In genomic region chr18:6729247-6730091, GRCh38 we compare ENCODE assay signal across 9 cellular contexts. TPM values are rescaled to one million over a fixed set of nuclear protein-coding genes. Genes with fewer than 3 reads are reported as not detected.
DNase-seq lines count a peak whose midpoint lies in the region; ATAC-seq, FAIRE-seq and TF ChIP-seq lines count a peak whose summit lies in the region.
"Had no signal": no experiment of that assay in that cellular context is flagged by ENCODE, and none has a peak within 500 bp of the region (broad histone marks: within the 10 kb centered on the region; RNA-seq: fewer than 3 reads in every experiment).

Gene ARHGAP28, plus strand, starts transcription at chr18:6729716. Its CDS starts 106 bp downstream, at chr18:6729822.

- CTCF ChIA-PET in activated CD4-positive, alpha-beta memory T cell treated with anti-CD3 and anti-CD28 coated beads for 36 hours (lab: Charles Lee) = no interaction called here
- CTCF ChIA-PET in CD8-positive, alpha-beta memory T cell (lab: Charles Lee) = no interaction called here

- POLR2A ChIA-PET in activated CD4-positive, alpha-beta memory T cell treated with anti-CD3 and anti-CD28 coated beads for 36 hours (lab: Charles Lee) = no interaction called here
- POLR2A ChIA-PET in CD8-positive, alpha-beta memory T cell (lab: Charles Lee) = no interaction called here

- TF ChIP-seq CTCF in GM23338 (conservative IDR thresholded peaks at IDR 0.05; ENCODE audit: low read depth in 2 of 2) = peak; percentile 36 to 46

- peak within 1 kb of the TSS; percentile 77; the same call in 1 of the 2 replicates for H2AFZ ChIP-seq in GM23338

- no peaks in the 10 kb centered on the region for H4K20me1 ChIP-seq in GM23338 (replicated peaks; ENCODE audit: insufficient read depth)

- H3K4me2 ChIP-seq in GM23338 = peak within 1 kb of the TSS; percentile 68

- H3K9me3 Mint-ChIP-seq in GM23338 = no peaks in the 10 kb centered on the region
- no peaks in the 10 kb centered on the region for H3K9me3 Mint-ChIP-seq in activated CD4-positive, alpha-beta memory T cell treated with anti-CD3 and anti-CD28 coated beads for 36 hours
- H3K9me3 Mint-ChIP-seq in CD8-positive, alpha-beta memory T cell = peaks cover 3 to 16% (median 8%) of the 10 kb centered on the region in 5 donors

- H3K79me2 ChIP-seq in GM23338 (replicated peaks; ENCODE audit: insufficient read depth) = no peaks in the 10 kb centered on the region

- peak within 1 kb of the TSS; percentile 99 for H3K4me3 Mint-ChIP-seq in GM23338
- peak within 1 kb of the TSS; percentile 43 for H3K4me3 Mint-ChIP-seq in activated CD4-positive, alpha-beta memory T cell treated with anti-CD3 and anti-CD28 coated beads for 36 hours
- peak within 1 kb of the TSS in 3 of 7 donors; percentile 53 to 76 (median 62) for H3K4me3 Mint-ChIP-seq in CD8-positive, alpha-beta memory T cell

- intact Hi-C loops in activated CD4-positive, alpha-beta memory T cell treated with anti-CD3 and anti-CD28 coated beads for 36 hours (cut with micrococcal nuclease) = no loop called here

- peaks cover 52% of the 10 kb centered on the region for H3K4me1 Mint-ChIP-seq in GM23338
- peaks cover 5% of the 10 kb centered on the region for H3K4me1 Mint-ChIP-seq in activated CD4-positive, alpha-beta memory T cell treated with anti-CD3 and anti-CD28 coated beads for 36 hours (ENCODE audit: low read depth)
- H3K4me1 Mint-ChIP-seq in CD8-positive, alpha-beta memory T cell = peaks cover 0 to 6% (median 2%) of the 10 kb centered on the region in 3 donors

- H3K27ac ChIP-seq in GM23338 (ENCODE audit: low read depth) = peak within 1 kb of the TSS; percentile 96
- H3K27ac ChIP-seq in CD8-positive, alpha-beta memory T cell (ENCODE audit: low read depth, low read length) = no peak within 1 kb of the TSS

- DNase-seq in EH (ENCODE audit: low read depth) (peak; percentile 86), GM23338 (ENCODE audit: low spot score) (peak; percentile 86), NCI-H146 (lab: John Stamatoyannopoulos, UW) (peak; percentile 68), fibroblast of the conjunctiva (ENCODE audit: low read depth) (peak; percentile 77), myocyte (ENCODE audit: low read depth) (peak; percentile 95), urothelium cell line (ENCODE audit: low spot score) (peak; percentile 99)
- peak; percentile 9 for DNase-seq in activated CD4-positive, alpha-beta memory T cell treated with anti-CD3 and anti-CD28 coated beads for 36 hours
- DNase-seq in CD8-positive, alpha-beta memory T cell = no peak

- no peaks in the 10 kb centered on the region for H3K9me2 ChIP-seq in GM23338 (ENCODE audit: insufficient read depth)

- FAIRE-seq in urothelium cell line (lab: Jason Lieb, UNC) = peak; percentile 99

- H3K4me3 ChIP-seq in GM23338 = peak within 1 kb of the TSS; percentile 51
- H3K4me3 ChIP-seq in CD8-positive, alpha-beta memory T cell (ENCODE audit: low read length) = no peak within 1 kb of the TSS

- peak within 1 kb of the TSS; percentile 99 for H3K27ac Mint-ChIP-seq in GM23338
- no peak within 1 kb of the TSS for H3K27ac Mint-ChIP-seq in activated CD4-positive, alpha-beta memory T cell treated with anti-CD3 and anti-CD28 coated beads for 36 hours
- H3K27ac Mint-ChIP-seq in CD8-positive, alpha-beta memory T cell = no peak within 1 kb of the TSS

- ATAC-seq in GM23338 = peak; percentile 90

- H3F3A ChIP-seq in GM23338 (replicated peaks; ENCODE audit: low read depth) = no peaks in the 10 kb centered on the region

- H3K27me3 Mint-ChIP-seq in GM23338 (ENCODE audit: insufficient read depth, low read depth, poor library complexity) = peaks cover 7% of the 10 kb centered on the region
- peaks cover 10% of the 10 kb centered on the region for H3K27me3 Mint-ChIP-seq in activated CD4-positive, alpha-beta memory T cell treated with anti-CD3 and anti-CD28 coated beads for 36 hours
- peaks cover 7 to 9% of the 10 kb centered on the region in 2 donors for H3K27me3 Mint-ChIP-seq in CD8-positive, alpha-beta memory T cell

- H3K9me3 ChIP-seq in CD8-positive, alpha-beta memory T cell (ENCODE audit: low read length) = no peaks in the 10 kb centered on the region

- H3K36me3 Mint-ChIP-seq in GM23338 (ENCODE audit: low read depth) = no peaks in the 10 kb centered on the region
- no peaks in the 10 kb centered on the region for H3K36me3 Mint-ChIP-seq in activated CD4-positive, alpha-beta memory T cell treated with anti-CD3 and anti-CD28 coated beads for 36 hours
- H3K36me3 Mint-ChIP-seq in CD8-positive, alpha-beta memory T cell = no peaks in the 10 kb centered on the region

- H3K27me3 ChIP-seq in GM23338 (ENCODE audit: insufficient read depth) = peaks cover 6% of the 10 kb centered on the region; the same call in 1 of the 2 replicates
- H3K27me3 ChIP-seq in CD8-positive, alpha-beta memory T cell (ENCODE audit: insufficient read depth, low read length, poor library complexity, severe bottlenecking) = no peaks in the 10 kb centered on the region

- H3K36me3 ChIP-seq in GM23338 (ENCODE audit: insufficient read depth) = no peaks in the 10 kb centered on the region
- no peaks in the 10 kb centered on the region for H3K36me3 ChIP-seq in CD8-positive, alpha-beta memory T cell (ENCODE audit: insufficient read depth, low read length)

- peaks cover 36% of the 10 kb centered on the region for H3K4me1 ChIP-seq in GM23338 (ENCODE audit: insufficient read depth)
- H3K4me1 ChIP-seq in CD8-positive, alpha-beta memory T cell (ENCODE audit: insufficient read depth, low read length) = no peaks in the 10 kb centered on the region

TF ChIP-seq in GM23338, 12 proteins besides CTCF, POLR2A, EP300 and RAD21:
- TF ChIP-seq EZH2 (IDR thresholded peaks at IDR 0.05; ENCODE audit: low read depth, unreplicated experiment) (no peak), ZNF331 (CRISPR knock-in tag; IDR thresholded peaks at IDR 0.05; ENCODE audit: low read depth) (no peak), ETS1 (IDR thresholded peaks at IDR 0.05) (no peak), ZNF114 (CRISPR knock-in tag; IDR thresholded peaks at IDR 0.05) (no peak), CREB1 (CRISPR knock-in tag; IDR thresholded peaks at IDR 0.05; ENCODE audit: low read depth) (peak; percentile 71; the same call in 1 of the 2 replicates)
- TF ChIP-seq, protein P1, sequence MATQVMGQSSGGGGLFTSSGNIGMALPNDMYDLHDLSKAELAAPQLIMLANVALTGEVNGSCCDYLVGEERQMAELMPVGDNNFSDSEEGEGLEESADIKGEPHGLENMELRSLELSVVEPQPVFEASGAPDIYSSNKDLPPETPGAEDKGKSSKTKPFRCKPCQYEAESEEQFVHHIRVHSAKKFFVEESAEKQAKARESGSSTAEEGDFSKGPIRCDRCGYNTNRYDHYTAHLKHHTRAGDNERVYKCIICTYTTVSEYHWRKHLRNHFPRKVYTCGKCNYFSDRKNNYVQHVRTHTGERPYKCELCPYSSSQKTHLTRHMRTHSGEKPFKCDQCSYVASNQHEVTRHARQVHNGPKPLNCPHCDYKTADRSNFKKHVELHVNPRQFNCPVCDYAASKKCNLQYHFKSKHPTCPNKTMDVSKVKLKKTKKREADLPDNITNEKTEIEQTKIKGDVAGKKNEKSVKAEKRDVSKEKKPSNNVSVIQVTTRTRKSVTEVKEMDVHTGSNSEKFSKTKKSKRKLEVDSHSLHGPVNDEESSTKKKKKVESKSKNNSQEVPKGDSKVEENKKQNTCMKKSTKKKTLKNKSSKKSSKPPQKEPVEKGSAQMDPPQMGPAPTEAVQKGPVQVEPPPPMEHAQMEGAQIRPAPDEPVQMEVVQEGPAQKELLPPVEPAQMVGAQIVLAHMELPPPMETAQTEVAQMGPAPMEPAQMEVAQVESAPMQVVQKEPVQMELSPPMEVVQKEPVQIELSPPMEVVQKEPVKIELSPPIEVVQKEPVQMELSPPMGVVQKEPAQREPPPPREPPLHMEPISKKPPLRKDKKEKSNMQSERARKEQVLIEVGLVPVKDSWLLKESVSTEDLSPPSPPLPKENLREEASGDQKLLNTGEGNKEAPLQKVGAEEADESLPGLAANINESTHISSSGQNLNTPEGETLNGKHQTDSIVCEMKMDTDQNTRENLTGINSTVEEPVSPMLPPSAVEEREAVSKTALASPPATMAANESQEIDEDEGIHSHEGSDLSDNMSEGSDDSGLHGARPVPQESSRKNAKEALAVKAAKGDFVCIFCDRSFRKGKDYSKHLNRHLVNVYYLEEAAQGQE (IDR thresholded peaks at IDR 0.05; ENCODE audit: unreplicated experiment) = no peak

RNA-seq across cellular contexts. Expression of gene ARHGAP28, which starts in this region (rescaled TPM):
- total RNA-seq in GM23338 (2014; rRNA removed; shearing (Covaris generic)) = 9.6 and 12.2 TPM in 2 replicates
- 2.8 and 2.9 TPM in 2 replicates for polyA plus RNA-seq in GM23338 (2016; fragmentation: Nextera tagmentation; extraction: Ambion mirVana)
- not detected for total RNA-seq in activated CD4-positive, alpha-beta memory T cell treated with anti-CD3 and anti-CD28 coated beads for 36 hours
- 14.7 and 17.8 TPM in 2 replicates for total RNA-seq in myocyte
- polyA plus RNA-seq in myocyte (2012) = 6.2 TPM
- total RNA-seq in CD8-positive, alpha-beta memory T cell = not detected
- polyA plus RNA-seq in CD8-positive, alpha-beta memory T cell = not detected
- total RNA-seq: activated CD8-positive, alpha-beta memory T cell treated with anti-CD3 and anti-CD28 coated beads for 36 hours had no signal

Comparison
In these comparisons a context has a peak if more than half of its experiments do, and no peak if none do; other contexts are left out.
1. RNA of gene ARHGAP28 (total RNA-seq): 14.7 to 17.8 TPM in myocyte and 9.6 to 12.2 TPM in GM23338; not detected in activated CD4-positive, alpha-beta memory T cell treated with anti-CD3 and anti-CD28 coated beads for 36 hours and not detected in CD8-positive, alpha-beta memory T cell; every median in the first group is over 10 times any median in the second.
2. Peak in DNase-seq in activated CD4-positive, alpha-beta memory T cell treated with anti-CD3 and anti-CD28 coated beads for 36 hours; RNA of the gene not detected or under 1 TPM.
3. DNase-seq: peak in EH (single experiment), GM23338 (single experiment), NCI-H146 (single experiment), fibroblast of the conjunctiva (single experiment), myocyte (single experiment) and urothelium cell line (single experiment); none in CD8-positive, alpha-beta memory T cell (0 of 5).